Comparison of ENCODE assay signal across 1 cellular context in the genomic region with DNA sequence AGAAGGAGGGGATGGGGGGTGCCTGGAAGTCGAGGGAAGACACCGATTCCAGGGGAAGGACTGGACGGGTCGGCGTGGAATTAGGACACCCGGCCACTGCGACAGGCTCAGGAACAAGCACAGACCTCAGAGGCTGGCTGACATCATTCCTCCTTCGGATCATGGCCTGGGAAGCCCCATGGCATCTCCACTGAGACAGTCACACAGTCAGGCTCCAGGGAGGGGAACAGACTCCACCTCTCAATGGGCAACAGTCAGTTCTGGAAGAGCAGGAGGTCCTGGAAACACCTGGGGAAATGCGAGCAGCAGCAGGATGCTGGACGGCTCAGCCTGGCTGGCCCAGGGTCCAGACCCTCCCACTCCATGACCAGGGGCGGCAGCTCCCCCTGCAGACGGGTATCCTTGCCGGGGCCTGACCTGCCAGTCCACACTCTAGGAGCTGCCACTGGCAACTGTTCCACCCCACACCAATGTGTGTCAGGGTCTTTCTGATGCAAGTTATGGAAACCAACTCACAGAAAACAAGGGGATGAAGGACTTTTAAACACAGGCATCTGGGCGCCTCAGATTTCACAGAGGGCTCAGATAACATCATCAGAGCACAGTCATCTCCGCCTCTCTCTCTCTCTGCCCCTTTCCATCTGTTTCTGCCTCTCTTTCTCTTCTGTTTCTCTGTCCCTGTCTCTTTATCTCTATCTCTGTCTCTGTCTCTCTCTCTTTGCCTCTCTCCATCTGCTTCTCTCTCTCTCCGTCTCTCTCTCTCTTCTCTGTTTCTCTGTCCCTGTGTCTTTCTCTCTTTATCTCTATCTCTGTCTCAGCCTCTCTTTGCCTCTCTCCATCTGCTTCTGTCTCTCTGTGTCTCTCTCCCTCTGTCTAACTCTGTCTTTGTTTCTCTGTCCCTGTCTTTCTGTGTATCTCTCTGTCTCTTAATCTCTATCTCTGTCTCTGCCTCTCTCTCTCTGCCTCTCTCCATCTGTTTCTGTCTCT.
TF ChIP-seq lines count a peak whose summit lies in the region.

No MANE protein-coding gene starts in this region.

TF ChIP-seq in HEK293, 187 proteins besides CTCF, POLR2A, EP300 and RAD21 (continued from another document and continues in another):
- TF ChIP-seq, protein P1, sequence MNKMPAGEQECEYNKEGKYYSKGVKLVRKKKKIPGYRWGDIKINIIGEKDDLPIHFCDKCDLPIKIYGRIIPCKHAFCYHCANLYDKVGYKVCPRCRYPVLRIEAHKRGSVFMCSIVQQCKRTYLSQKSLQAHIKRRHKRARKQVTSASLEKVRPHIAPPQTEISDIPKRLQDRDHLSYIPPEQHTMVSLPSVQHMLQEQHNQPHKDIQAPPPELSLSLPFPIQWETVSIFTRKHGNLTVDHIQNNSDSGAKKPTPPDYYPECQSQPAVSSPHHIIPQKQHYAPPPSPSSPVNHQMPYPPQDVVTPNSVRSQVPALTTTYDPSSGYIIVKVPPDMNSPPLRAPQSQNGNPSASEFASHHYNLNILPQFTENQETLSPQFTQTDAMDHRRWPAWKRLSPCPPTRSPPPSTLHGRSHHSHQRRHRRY (tag by site-specific recombination; IDR thresholded peaks at IDR 0.05): no peak
- TF ChIP-seq MZF1 (tag by site-specific recombination; IDR thresholded peaks at IDR 0.05; ENCODE audit: borderline replicate concordance) (no peak), KLF7 (tag by site-specific recombination; IDR thresholded peaks at IDR 0.05; ENCODE audit: borderline replicate concordance) (no peak), ZNF548 (tag by site-specific recombination; IDR thresholded peaks at IDR 0.05) (no peak), ZNF394 (tag by site-specific recombination; IDR thresholded peaks at IDR 0.05; ENCODE audit: borderline replicate concordance) (no peak), ZNF555 (tag by site-specific recombination; conservative IDR thresholded peaks at IDR 0.05) (no peak), ZNF366 (tag by site-specific recombination; conservative IDR thresholded peaks at IDR 0.05) (peak; percentile 86), WT1 (tag by site-specific recombination; IDR thresholded peaks at IDR 0.05) (no peak), ZNF585B (tag by site-specific recombination; IDR thresholded peaks at IDR 0.05) (no peak), ZIC2 (tag by site-specific recombination; IDR thresholded peaks at IDR 0.05) (peak; percentile 58), SCRT1 (tag by site-specific recombination; IDR thresholded peaks at IDR 0.05; ENCODE audit: borderline replicate concordance) (no peak), ZBTB7A (tag by site-specific recombination; IDR thresholded peaks at IDR 0.05; ENCODE audit: low read depth) (no peak), ZNF664 (tag by site-specific recombination; IDR thresholded peaks at IDR 0.05) (no peak), OVOL3 (tag by site-specific recombination; IDR thresholded peaks at IDR 0.05) (no peak), ZNF175 (tag by site-specific recombination; IDR thresholded peaks at IDR 0.05) (no peak), YY1 (tag by site-specific recombination; IDR thresholded peaks at IDR 0.05) (no peak), ZFP41 (tag by site-specific recombination; IDR thresholded peaks at IDR 0.05; ENCODE audit: borderline replicate concordance) (no peak), ZNF785 (tag by site-specific recombination; IDR thresholded peaks at IDR 0.05) (no peak), ZNF112 (tag by site-specific recombination; IDR thresholded peaks at IDR 0.05) (no peak), ZBTB1 (tag by site-specific recombination; IDR thresholded peaks at IDR 0.05) (no peak), ZSCAN23 (tag by site-specific recombination; IDR thresholded peaks at IDR 0.05) (no peak), ZNF341 (tag by site-specific recombination; IDR thresholded peaks at IDR 0.05; ENCODE audit: low read depth) (no peak; the same call in 1 of the 2 replicates), GLIS1 (tag by site-specific recombination; IDR thresholded peaks at IDR 0.05) (peak; percentile 11; the same call in 1 of the 2 replicates)
- TF ChIP-seq, protein P2, sequence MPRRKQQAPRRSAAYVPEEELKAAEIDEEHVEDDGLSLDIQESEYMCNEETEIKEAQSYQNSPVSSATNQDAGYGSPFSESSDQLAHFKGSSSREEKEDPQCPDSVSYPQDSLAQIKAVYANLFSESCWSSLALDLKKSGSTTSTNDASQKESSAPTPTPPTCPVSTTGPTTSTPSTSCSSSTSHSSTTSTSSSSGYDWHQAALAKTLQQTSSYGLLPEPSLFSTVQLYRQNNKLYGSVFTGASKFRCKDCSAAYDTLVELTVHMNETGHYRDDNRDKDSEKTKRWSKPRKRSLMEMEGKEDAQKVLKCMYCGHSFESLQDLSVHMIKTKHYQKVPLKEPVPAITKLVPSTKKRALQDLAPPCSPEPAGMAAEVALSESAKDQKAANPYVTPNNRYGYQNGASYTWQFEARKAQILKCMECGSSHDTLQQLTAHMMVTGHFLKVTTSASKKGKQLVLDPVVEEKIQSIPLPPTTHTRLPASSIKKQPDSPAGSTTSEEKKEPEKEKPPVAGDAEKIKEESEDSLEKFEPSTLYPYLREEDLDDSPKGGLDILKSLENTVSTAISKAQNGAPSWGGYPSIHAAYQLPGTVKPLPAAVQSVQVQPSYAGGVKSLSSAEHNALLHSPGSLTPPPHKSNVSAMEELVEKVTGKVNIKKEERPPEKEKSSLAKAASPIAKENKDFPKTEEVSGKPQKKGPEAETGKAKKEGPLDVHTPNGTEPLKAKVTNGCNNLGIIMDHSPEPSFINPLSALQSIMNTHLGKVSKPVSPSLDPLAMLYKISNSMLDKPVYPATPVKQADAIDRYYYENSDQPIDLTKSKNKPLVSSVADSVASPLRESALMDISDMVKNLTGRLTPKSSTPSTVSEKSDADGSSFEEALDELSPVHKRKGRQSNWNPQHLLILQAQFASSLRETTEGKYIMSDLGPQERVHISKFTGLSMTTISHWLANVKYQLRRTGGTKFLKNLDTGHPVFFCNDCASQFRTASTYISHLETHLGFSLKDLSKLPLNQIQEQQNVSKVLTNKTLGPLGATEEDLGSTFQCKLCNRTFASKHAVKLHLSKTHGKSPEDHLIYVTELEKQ (tag by site-specific recombination; IDR thresholded peaks at IDR 0.05; ENCODE audit: borderline replicate concordance): no peak
- TF ChIP-seq, protein P3, sequence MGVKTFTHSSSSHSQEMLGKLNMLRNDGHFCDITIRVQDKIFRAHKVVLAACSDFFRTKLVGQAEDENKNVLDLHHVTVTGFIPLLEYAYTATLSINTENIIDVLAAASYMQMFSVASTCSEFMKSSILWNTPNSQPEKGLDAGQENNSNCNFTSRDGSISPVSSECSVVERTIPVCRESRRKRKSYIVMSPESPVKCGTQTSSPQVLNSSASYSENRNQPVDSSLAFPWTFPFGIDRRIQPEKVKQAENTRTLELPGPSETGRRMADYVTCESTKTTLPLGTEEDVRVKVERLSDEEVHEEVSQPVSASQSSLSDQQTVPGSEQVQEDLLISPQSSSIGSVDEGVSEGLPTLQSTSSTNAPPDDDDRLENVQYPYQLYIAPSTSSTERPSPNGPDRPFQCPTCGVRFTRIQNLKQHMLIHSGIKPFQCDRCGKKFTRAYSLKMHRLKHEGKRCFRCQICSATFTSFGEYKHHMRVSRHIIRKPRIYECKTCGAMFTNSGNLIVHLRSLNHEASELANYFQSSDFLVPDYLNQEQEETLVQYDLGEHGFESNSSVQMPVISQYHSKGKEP (tag by site-specific recombination; IDR thresholded peaks at IDR 0.05): no peak
- TF ChIP-seq, protein P4, sequence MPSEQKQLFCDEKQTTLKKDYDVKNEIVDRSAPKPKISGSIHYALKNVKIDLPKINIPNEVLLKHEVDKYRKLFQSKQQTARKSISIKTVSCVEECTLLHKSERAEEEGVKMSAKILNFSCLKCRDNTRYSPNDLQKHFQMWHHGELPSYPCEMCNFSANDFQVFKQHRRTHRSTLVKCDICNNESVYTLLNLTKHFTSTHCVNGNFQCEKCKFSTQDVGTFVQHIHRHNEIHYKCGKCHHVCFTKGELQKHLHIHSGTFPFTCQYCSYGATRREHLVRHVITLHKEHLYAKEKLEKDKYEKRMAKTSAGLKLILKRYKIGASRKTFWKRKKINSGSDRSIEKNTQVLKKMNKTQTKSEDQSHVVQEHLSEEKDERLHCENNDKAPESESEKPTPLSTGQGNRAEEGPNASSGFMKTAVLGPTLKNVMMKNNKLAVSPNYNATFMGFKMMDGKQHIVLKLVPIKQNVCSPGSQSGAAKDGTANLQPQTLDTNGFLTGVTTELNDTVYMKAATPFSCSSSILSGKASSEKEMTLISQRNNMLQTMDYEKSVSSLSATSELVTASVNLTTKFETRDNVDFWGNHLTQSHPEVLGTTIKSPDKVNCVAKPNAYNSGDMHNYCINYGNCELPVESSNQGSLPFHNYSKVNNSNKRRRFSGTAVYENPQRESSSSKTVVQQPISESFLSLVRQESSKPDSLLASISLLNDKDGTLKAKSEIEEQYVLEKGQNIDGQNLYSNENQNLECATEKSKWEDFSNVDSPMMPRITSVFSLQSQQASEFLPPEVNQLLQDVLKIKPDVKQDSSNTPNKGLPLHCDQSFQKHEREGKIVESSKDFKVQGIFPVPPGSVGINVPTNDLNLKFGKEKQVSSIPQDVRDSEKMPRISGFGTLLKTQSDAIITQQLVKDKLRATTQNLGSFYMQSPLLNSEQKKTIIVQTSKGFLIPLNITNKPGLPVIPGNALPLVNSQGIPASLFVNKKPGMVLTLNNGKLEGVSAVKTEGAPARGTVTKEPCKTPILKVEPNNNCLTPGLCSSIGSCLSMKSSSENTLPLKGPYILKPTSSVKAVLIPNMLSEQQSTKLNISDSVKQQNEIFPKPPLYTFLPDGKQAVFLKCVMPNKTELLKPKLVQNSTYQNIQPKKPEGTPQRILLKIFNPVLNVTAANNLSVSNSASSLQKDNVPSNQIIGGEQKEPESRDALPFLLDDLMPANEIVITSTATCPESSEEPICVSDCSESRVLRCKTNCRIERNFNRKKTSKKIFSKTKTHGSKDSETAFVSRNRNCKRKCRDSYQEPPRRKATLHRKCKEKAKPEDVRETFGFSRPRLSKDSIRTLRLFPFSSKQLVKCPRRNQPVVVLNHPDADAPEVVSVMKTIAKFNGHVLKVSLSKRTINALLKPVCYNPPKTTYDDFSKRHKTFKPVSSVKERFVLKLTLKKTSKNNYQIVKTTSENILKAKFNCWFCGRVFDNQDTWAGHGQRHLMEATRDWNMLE (tag by site-specific recombination; conservative IDR thresholded peaks at IDR 0.05; ENCODE audit: low read depth): no peak
- TF ChIP-seq, protein P5, sequence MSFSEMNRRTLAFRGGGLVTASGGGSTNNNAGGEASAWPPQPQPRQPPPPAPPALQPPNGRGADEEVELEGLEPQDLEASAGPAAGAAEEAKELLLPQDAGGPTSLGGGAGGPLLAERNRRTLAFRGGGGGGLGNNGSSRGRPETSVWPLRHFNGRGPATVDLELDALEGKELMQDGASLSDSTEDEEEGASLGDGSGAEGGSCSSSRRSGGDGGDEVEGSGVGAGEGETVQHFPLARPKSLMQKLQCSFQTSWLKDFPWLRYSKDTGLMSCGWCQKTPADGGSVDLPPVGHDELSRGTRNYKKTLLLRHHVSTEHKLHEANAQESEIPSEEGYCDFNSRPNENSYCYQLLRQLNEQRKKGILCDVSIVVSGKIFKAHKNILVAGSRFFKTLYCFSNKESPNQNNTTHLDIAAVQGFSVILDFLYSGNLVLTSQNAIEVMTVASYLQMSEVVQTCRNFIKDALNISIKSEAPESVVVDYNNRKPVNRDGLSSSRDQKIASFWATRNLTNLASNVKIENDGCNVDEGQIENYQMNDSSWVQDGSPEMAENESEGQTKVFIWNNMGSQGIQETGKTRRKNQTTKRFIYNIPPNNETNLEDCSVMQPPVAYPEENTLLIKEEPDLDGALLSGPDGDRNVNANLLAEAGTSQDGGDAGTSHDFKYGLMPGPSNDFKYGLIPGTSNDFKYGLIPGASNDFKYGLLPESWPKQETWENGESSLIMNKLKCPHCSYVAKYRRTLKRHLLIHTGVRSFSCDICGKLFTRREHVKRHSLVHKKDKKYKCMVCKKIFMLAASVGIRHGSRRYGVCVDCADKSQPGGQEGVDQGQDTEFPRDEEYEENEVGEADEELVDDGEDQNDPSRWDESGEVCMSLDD (tag by site-specific recombination; IDR thresholded peaks at IDR 0.05): no peak
- TF ChIP-seq, protein P6, sequence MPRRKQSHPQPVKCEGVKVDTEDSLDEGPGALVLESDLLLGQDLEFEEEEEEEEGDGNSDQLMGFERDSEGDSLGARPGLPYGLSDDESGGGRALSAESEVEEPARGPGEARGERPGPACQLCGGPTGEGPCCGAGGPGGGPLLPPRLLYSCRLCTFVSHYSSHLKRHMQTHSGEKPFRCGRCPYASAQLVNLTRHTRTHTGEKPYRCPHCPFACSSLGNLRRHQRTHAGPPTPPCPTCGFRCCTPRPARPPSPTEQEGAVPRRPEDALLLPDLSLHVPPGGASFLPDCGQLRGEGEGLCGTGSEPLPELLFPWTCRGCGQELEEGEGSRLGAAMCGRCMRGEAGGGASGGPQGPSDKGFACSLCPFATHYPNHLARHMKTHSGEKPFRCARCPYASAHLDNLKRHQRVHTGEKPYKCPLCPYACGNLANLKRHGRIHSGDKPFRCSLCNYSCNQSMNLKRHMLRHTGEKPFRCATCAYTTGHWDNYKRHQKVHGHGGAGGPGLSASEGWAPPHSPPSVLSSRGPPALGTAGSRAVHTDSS (tag by site-specific recombination; IDR thresholded peaks at IDR 0.05): no peak
- TF ChIP-seq, protein P7, sequence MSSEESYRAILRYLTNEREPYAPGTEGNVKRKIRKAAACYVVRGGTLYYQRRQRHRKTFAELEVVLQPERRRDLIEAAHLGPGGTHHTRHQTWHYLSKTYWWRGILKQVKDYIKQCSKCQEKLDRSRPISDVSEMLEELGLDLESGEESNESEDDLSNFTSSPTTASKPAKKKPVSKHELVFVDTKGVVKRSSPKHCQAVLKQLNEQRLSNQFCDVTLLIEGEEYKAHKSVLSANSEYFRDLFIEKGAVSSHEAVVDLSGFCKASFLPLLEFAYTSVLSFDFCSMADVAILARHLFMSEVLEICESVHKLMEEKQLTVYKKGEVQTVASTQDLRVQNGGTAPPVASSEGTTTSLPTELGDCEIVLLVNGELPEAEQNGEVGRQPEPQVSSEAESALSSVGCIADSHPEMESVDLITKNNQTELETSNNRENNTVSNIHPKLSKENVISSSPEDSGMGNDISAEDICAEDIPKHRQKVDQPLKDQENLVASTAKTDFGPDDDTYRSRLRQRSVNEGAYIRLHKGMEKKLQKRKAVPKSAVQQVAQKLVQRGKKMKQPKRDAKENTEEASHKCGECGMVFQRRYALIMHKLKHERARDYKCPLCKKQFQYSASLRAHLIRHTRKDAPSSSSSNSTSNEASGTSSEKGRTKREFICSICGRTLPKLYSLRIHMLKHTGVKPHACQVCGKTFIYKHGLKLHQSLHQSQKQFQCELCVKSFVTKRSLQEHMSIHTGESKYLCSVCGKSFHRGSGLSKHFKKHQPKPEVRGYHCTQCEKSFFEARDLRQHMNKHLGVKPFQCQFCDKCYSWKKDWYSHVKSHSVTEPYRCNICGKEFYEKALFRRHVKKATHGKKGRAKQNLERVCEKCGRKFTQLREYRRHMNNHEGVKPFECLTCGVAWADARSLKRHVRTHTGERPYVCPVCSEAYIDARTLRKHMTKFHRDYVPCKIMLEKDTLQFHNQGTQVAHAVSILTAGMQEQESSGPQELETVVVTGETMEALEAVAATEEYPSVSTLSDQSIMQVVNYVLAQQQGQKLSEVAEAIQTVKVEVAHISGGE (tag by site-specific recombination; conservative IDR thresholded peaks at IDR 0.05; ENCODE audit: low read depth): no peak
